10 cellular contexts compared by ENCODE assay signal in the genomic region with DNA sequence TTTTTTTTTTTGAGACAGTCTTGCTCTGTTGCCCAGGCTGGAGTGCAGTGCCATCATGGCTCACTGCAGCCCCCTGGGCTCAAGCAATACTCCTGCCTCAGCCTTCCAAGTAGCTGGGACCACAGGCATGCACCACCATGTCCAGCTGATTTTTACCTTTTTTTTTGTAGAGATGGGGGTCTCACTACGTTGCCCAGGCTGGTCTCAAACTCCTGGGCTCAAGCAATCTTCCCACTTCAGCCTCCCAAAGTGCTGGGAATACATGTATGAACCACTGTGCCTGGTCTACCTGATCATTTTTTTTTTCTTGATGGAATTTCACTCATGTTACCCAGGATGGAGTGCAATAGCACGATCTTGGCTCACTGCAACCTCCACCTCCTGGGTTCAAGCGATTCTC. TPM values are rescaled to one million over a fixed set of nuclear protein-coding genes. Genes with fewer than 3 reads are reported as not detected.
DNase-seq lines count a peak whose midpoint lies in the region; ATAC-seq, FAIRE-seq and TF ChIP-seq lines count a peak whose summit lies in the region.
"Not testable (repeated sequence)": the region's sequence is repeated elsewhere in the genome, so short reads cannot be mapped to it uniquely, and the experiment has no call there.
"Had no signal": no experiment of that assay in that cellular context is flagged by ENCODE, and none has a peak within 500 bp of the region (broad histone marks: within the 10 kb centered on the region; RNA-seq: fewer than 3 reads in every experiment).

No MANE protein-coding gene starts in this region.

- not testable (repeated sequence) for FAIRE-seq in K562 (lab: Jason Lieb, UNC); HepG2 (lab: Jason Lieb, UNC)

- not testable (repeated sequence) for H3K79me2 ChIP-seq in K562 (ENCODE audit: control insufficient read depth, insufficient read depth, low read length); HepG2 (ENCODE audit: insufficient read depth, low read length)

- DNase-seq in RWPE1 (ENCODE audit: low spot score); WTC11 (ENCODE audit: low spot score); activated CD4-positive, alpha-beta T cell treated with anti-CD3 and anti-CD28 coated beads, Interleukin-2, amount 10 ng/mL, durations not matched to agents 7 days and 5 days; K562 (ENCODE audit: extremely low read depth in 1 of 4, low spot score in 3 of 4); HepG2 (ENCODE audit: low spot score): not testable (repeated sequence)

- not testable (repeated sequence) for H3K4me3 ChIP-seq in HEK293 (ENCODE audit: low read depth, low read length); K562; HepG2 (replicated peaks in 1 of 3; ENCODE audit: insufficient read depth in 1 of 3, low read depth in 2 of 3, low read length in 3 of 3)

- not testable (repeated sequence) for H3K9me3 ChIP-seq in HEK293 (ENCODE audit: control insufficient read depth, insufficient read depth, low read depth, low read length); K562 (replicated peaks; ENCODE audit: control insufficient read depth, insufficient read depth, low read depth, low read length); HepG2 (ENCODE audit: low read length)

- POLR2A ChIA-PET in HEK293 (lab: Yijun Ruan, JAX) (interaction anchor here (0.7 to 1.0 kb wide), 3 partner anchors 16 to 147 kb away, joined by 3 read pairs; no protein-coding TSS in a partner anchor), K562 (lab: Yijun Ruan, JAX) (interaction anchor here (1.1 to 2.4 kb wide), 3 partner anchors 14 to 31 kb away, joined by 3 to 9 read pairs (median 4); partner anchors contain the start of gene TOP2A)
- POLR2A ChIA-PET in RWPE1 (lab: Yijun Ruan, JAX; ENCODE audit: low non-redundant PET); WTC11 (lab: Charles Lee); activated CD4-positive, alpha-beta T cell treated with anti-CD3 and anti-CD28 coated beads, Interleukin-2, amount 10 ng/mL, durations not matched to agents 7 days and 5 days (lab: Charles Lee); HepG2 (lab: Yijun Ruan, JAX): not testable (repeated sequence)

- H3K9ac ChIP-seq in K562 (ENCODE audit: insufficient read depth in 1 of 2, low read depth in 2 of 2, low read length in 2 of 2); HepG2 (ENCODE audit: insufficient read depth, low read depth, low read length): not testable (repeated sequence)

- not testable (repeated sequence) for TF ChIP-seq RAD21 in K562 (CRISPR knock-in tag; conservative IDR thresholded peaks at IDR 0.05 in 1 of 2, IDR thresholded peaks at IDR 0.05 in 1 of 2); HepG2 (CRISPR knock-in tag; IDR thresholded peaks at IDR 0.05)

- H3K27me3 Mint-ChIP-seq in WTC11 (ENCODE audit: low read depth); activated CD4-positive, alpha-beta T cell treated with anti-CD3 and anti-CD28 coated beads, Interleukin-2, amount 10 ng/mL, durations not matched to agents 7 days and 5 days: not testable (repeated sequence)

- H3K4me1 ChIP-seq in HEK293 (ENCODE audit: control insufficient read depth, insufficient read depth, low read length); K562 (replicated peaks in 1 of 2; ENCODE audit: control insufficient read depth in 2 of 2, insufficient read depth in 2 of 2, low read length in 2 of 2); HepG2 (ENCODE audit: insufficient read depth, low read length): not testable (repeated sequence)

- H3K9me3 Mint-ChIP-seq in WTC11; activated CD4-positive, alpha-beta T cell treated with anti-CD3 and anti-CD28 coated beads, Interleukin-2, amount 10 ng/mL, durations not matched to agents 7 days and 5 days: not testable (repeated sequence)

- not testable (repeated sequence) for H3K4me1 Mint-ChIP-seq in WTC11; activated CD4-positive, alpha-beta T cell treated with anti-CD3 and anti-CD28 coated beads, Interleukin-2, amount 10 ng/mL, durations not matched to agents 7 days and 5 days

- H4K20me1 ChIP-seq in K562 (replicated peaks; ENCODE audit: control insufficient read depth, insufficient read depth, low read length); HepG2 (ENCODE audit: insufficient read depth, low read length): not testable (repeated sequence)

- CTCF ChIA-PET in HEK293 (lab: Yijun Ruan, JAX); K562 (lab: Yijun Ruan, JAX; ENCODE audit: low intra/inter-chr PET ratio); HepG2 (lab: Yijun Ruan, JAX; ENCODE audit: low intra/inter-chr PET ratio, low total read pairs): not testable (repeated sequence)
- CTCF ChIA-PET in RWPE1 (lab: Yijun Ruan, JAX) (interaction anchor here (0.6 kb wide), 1 partner anchor 63 kb away, joined by 3 read pairs; no protein-coding TSS in a partner anchor), WTC11 (lab: Charles Lee) (interaction anchor here (1.0 to 1.9 kb wide), 3 partner anchors 22 to 147 kb away, joined by 3 to 6 read pairs (median 5); partner anchors contain the start of gene GJD3)
- CTCF ChIA-PET in activated CD4-positive, alpha-beta T cell treated with anti-CD3 and anti-CD28 coated beads, Interleukin-2, amount 10 ng/mL, durations not matched to agents 7 days and 5 days (lab: Charles Lee): interaction anchor here (1.0 kb wide), 1 partner anchor 18 kb away, joined by 3 read pairs; no protein-coding TSS in a partner anchor

- not testable (repeated sequence) for H3K27ac ChIP-seq in HEK293 (ENCODE audit: extremely low read depth, low read depth, low read length); K562 (ENCODE audit: extremely low read depth, low read depth, low read length); HepG2 (ENCODE audit: extremely low read length, insufficient read depth, low read length)
- H3K27ac ChIP-seq in RWPE1: peak overlapping the region; percentile 47

- H3K36me3 Mint-ChIP-seq in WTC11: peaks cover 51% of the 10 kb centered on the region
- H3K36me3 Mint-ChIP-seq in activated CD4-positive, alpha-beta T cell treated with anti-CD3 and anti-CD28 coated beads, Interleukin-2, amount 10 ng/mL, durations not matched to agents 7 days and 5 days (ENCODE audit: low read depth): peaks cover 41% of the 10 kb centered on the region

- not testable (repeated sequence) for BruUV-seq in K562 (replicated peaks; lab: Mats Ljungman, UMichigan); HepG2 (replicated peaks; lab: Mats Ljungman, UMichigan)

- TF ChIP-seq POLR2A in K562 (conservative IDR thresholded peaks at IDR 0.05): peak; percentile 28; the same call in 1 of the 2 replicates
- not testable (repeated sequence) for TF ChIP-seq POLR2A in HepG2 (IDR thresholded peaks at IDR 0.05; ENCODE audit: insufficient read depth in 1 of 2, low read depth in 2 of 2, low read length in 2 of 2)

- ATAC-seq in WTC11, K562: not testable (repeated sequence)
- ATAC-seq in HepG2: 0 out of 3 replicates have a peak, but pooled peaks have one; percentile 19

- H3K4me2 ChIP-seq in K562 (ENCODE audit: insufficient read depth, low read length); HepG2 (ENCODE audit: low read depth, low read length): not testable (repeated sequence)

- WGBS in K562 (ENCODE audit: insufficient coverage, low coverage, missing lambda C conversion rate): 89% methylated on average over 3 of the region's 3 CpGs
- WGBS in HepG2 (ENCODE audit: low lambda C conversion rate): 97% methylated on average over 3 of the region's 3 CpGs

- intact Hi-C loops in K562 (cut with micrococcal nuclease); HepG2 (cut with micrococcal nuclease; ENCODE audit: unreplicated experiment): not testable (repeated sequence)

- H3K4me3 Mint-ChIP-seq in WTC11; activated CD4-positive, alpha-beta T cell treated with anti-CD3 and anti-CD28 coated beads, Interleukin-2, amount 10 ng/mL, durations not matched to agents 7 days and 5 days: not testable (repeated sequence)

- not testable (repeated sequence) for H3K27ac Mint-ChIP-seq in WTC11
- H3K27ac Mint-ChIP-seq in activated CD4-positive, alpha-beta T cell treated with anti-CD3 and anti-CD28 coated beads, Interleukin-2, amount 10 ng/mL, durations not matched to agents 7 days and 5 days: peak overlapping the region; percentile 46

- H2AFZ ChIP-seq in K562 (ENCODE audit: low read depth, low read length); HepG2 (ENCODE audit: low read length): not testable (repeated sequence)

- H3K36me3 ChIP-seq in HEK293 (ENCODE audit: control insufficient read depth in 2 of 2, insufficient read depth in 1 of 2, low read length in 2 of 2) (peaks cover 55 to 76% of the 10 kb centered on the region in 2 experiments), K562 (ENCODE audit: control insufficient read depth, insufficient read depth, low read length) (peaks cover 42% of the 10 kb centered on the region), HepG2 (replicated peaks in 1 of 2; ENCODE audit: control insufficient read depth in 1 of 2, insufficient read depth in 2 of 2, low read length in 2 of 2) (peaks cover 7 to 35% of the 10 kb centered on the region in 2 experiments)

- TF ChIP-seq CTCF in HEK293 (tag by site-specific recombination; IDR thresholded peaks at IDR 0.05); RWPE1 (conservative IDR thresholded peaks at IDR 0.05; ENCODE audit: low read depth); WTC11 (IDR thresholded peaks at IDR 0.05); K562 (IDR thresholded peaks at IDR 0.05 in 2 of 3, conservative IDR thresholded peaks at IDR 0.05 in 1 of 3; ENCODE audit: insufficient read depth in 2 of 3, low read depth in 1 of 3, low read length in 3 of 3); HepG2 (CRISPR knock-in tag; IDR thresholded peaks at IDR 0.05): not testable (repeated sequence)

- not testable (repeated sequence) for H3K9me1 ChIP-seq in K562 (ENCODE audit: control insufficient read depth, insufficient read depth, low read length)

- TF ChIP-seq EP300 in K562 (IDR thresholded peaks at IDR 0.05; ENCODE audit: low read length); HepG2 (IDR thresholded peaks at IDR 0.05; ENCODE audit: low read depth in 2 of 2, low read length in 2 of 2); HepG2 (CRISPR knock-in tag; IDR thresholded peaks at IDR 0.05; ENCODE audit: borderline replicate concordance): not testable (repeated sequence)

- not testable (repeated sequence) for H3K27me3 ChIP-seq in K562 (ENCODE audit: control insufficient read depth in 2 of 2, insufficient read depth in 2 of 2, low read length in 2 of 2); HepG2 (ENCODE audit: control insufficient read depth in 1 of 2, insufficient read depth in 2 of 2, low read length in 2 of 2)

- in situ Hi-C loops in K562 (cut with MboI); HepG2 (cut with HindIII; ENCODE audit: extremely low pct_ligation_motif_present, low pct_unique_long_range_greater_than_20kb): not testable (repeated sequence)

RNA-seq across cellular contexts. Expression of gene GJD3, which starts 22.0 kb away (rescaled TPM):
- 1.4 to 2.3 TPM (median 2.0 TPM) in 3 replicates for total RNA-seq in WTC11 (2021)
- total RNA-seq in activated CD4-positive, alpha-beta T cell treated with anti-CD3 and anti-CD28 coated beads, Interleukin-2, amount 10 ng/mL, durations not matched to agents 7 days and 5 days: under 1 TPM in 1 of 2 experiments, not detected in 1; 0.22 TPM
- not detected in 2 replicates for total RNA-seq in K562 (2011; cell fraction: chromatin; rRNA removed; ENCODE audit: low replicate concordance)
- 0.50 and 0.66 TPM in 2 replicates for total RNA-seq in K562 (2011; cell fraction: nucleolus; rRNA removed)
- not detected in 2 replicates for total RNA-seq in K562 (2011; cell fraction: nucleoplasm; rRNA removed)
- total RNA-seq in K562 (2014; rRNA removed): not detected in 2 replicates
- total RNA-seq in K562 (2014; rRNA removed; fragmentation: Illumina TruSeq; extraction: Trizol): not detected in 2 replicates
- not detected in 2 replicates for total RNA-seq in K562 (2015; rRNA removed; fragmentation: Illumina TruSeq; extraction: Trizol)
- 0.38 TPM in 1 of 2 replicates, not detected in the other for total RNA-seq in K562 (2021)
- polyA plus RNA-seq in K562 (2011; rRNA removed): not detected in 2 replicates
- 0.24 TPM in 1 of 2 replicates, not detected in the other for polyA plus RNA-seq in K562 (2011; cell fraction: cytosol; rRNA removed)
- not detected in 2 replicates for polyA plus RNA-seq in K562 (2011; cell fraction: nucleus; rRNA removed)
- polyA plus RNA-seq in K562 (2012): 0.46 and 2.9 TPM in 2 replicates
- polyA plus RNA-seq in K562 (2014; fragmentation: Illumina TruSeq; extraction: Trizol): not detected in 2 replicates
- not detected for polyA plus RNA-seq in K562 (2014; fragmentation: Nextera tagmentation; extraction: Ambion mirVana)
- polyA plus RNA-seq in K562 (2014; rRNA removed): 0.17 TPM in 1 of 2 replicates, not detected in the other
- not detected in 2 replicates for polyA minus RNA-seq in K562 (2011; rRNA and poly(A)+ RNA removed)
- not detected in 2 replicates for polyA minus RNA-seq in K562 (2011; cell fraction: cytosol; rRNA and poly(A)+ RNA removed)
- polyA minus RNA-seq in K562 (2011; cell fraction: nucleus; rRNA and poly(A)+ RNA removed): 1.2 TPM in 1 of 2 replicates, not detected in the other
- not detected in 2 replicates for total RNA-seq in HepG2 (2016; rRNA removed; fragmentation: Illumina TruSeq; extraction: Trizol)
- not detected in 2 replicates for total RNA-seq in HepG2 (2016; cell fraction: cytosol; rRNA removed; fragmentation: Illumina TruSeq; extraction: Trizol; ENCODE audit: low read depth)
- total RNA-seq in HepG2 (2016; cell fraction: insoluble cytoplasmic fraction; rRNA removed; fragmentation: Illumina TruSeq; extraction: Trizol): not detected in 2 replicates
- not detected in 2 replicates for total RNA-seq in HepG2 (2016; cell fraction: membrane; rRNA removed; fragmentation: Illumina TruSeq; extraction: Trizol)
- not detected in 2 replicates for total RNA-seq in HepG2 (2016; cell fraction: nucleus; rRNA removed; fragmentation: Illumina TruSeq; extraction: Trizol)
- not detected in 2 replicates for polyA plus RNA-seq in HepG2 (2011; rRNA removed)
- not detected in 2 replicates for polyA plus RNA-seq in HepG2 (2011; cell fraction: cytosol; rRNA removed)
- not detected in 2 replicates for polyA plus RNA-seq in HepG2 (2011; cell fraction: nucleus; rRNA removed)
- not detected in 2 replicates for polyA plus RNA-seq in HepG2 (2012)
- polyA plus RNA-seq in HepG2 (2016; cell fraction: cytosol; fragmentation: Illumina TruSeq; extraction: Trizol; ENCODE audit: low read depth): not detected in 2 replicates
- not detected in 2 replicates for polyA plus RNA-seq in HepG2 (2016; cell fraction: insoluble cytoplasmic fraction; fragmentation: Illumina TruSeq; extraction: Trizol; ENCODE audit: low read depth)
- not detected in 2 replicates for polyA plus RNA-seq in HepG2 (2016; cell fraction: membrane; fragmentation: Illumina TruSeq; extraction: Trizol; ENCODE audit: low read depth)
- not detected in 2 replicates for polyA plus RNA-seq in HepG2 (2016; cell fraction: nucleus; fragmentation: Illumina TruSeq; extraction: Trizol; ENCODE audit: insufficient read depth, low read depth)
- polyA minus RNA-seq in HepG2 (2011; rRNA and poly(A)+ RNA removed; ENCODE audit: low replicate concordance): not detected in 2 replicates
- polyA minus RNA-seq in HepG2 (2011; cell fraction: cytosol; rRNA and poly(A)+ RNA removed): not detected in 2 replicates
- polyA minus RNA-seq in HepG2 (2011; cell fraction: nucleus; rRNA and poly(A)+ RNA removed): not detected in 2 replicates
- total RNA-seq: A673; CD4-positive, alpha-beta memory T cell; CD4-positive, CD25-positive, alpha-beta regulatory T cell had no signal
- polyA plus RNA-seq: CD14-positive monocyte; CD4-positive, alpha-beta memory T cell; CD4-positive, CD25-positive, alpha-beta regulatory T cell had no signal

RNA-seq across cellular contexts. Expression of gene TOP2A, which starts 31.1 kb away (rescaled TPM):
- total RNA-seq in WTC11 (2021) (273 to 307 TPM (median 292 TPM) in 3 replicates), K562 (2014; rRNA removed) (131 and 133 TPM in 2 replicates), K562 (2014; rRNA removed; fragmentation: Illumina TruSeq; extraction: Trizol) (335 and 375 TPM in 2 replicates), K562 (2015; rRNA removed; fragmentation: Illumina TruSeq; extraction: Trizol) (257 and 281 TPM in 2 replicates), K562 (2021) (266 and 282 TPM in 2 replicates), HepG2 (2016; rRNA removed; fragmentation: Illumina TruSeq; extraction: Trizol) (327 and 614 TPM in 2 replicates)
- 100 to 1,000 TPM; 504 to 522 TPM for total RNA-seq in activated CD4-positive, alpha-beta T cell treated with anti-CD3 and anti-CD28 coated beads, Interleukin-2, amount 10 ng/mL, durations not matched to agents 7 days and 5 days
- 65.1 and 280 TPM in 2 replicates for total RNA-seq in K562 (2011; cell fraction: chromatin; rRNA removed; ENCODE audit: low replicate concordance)
- 39.0 and 56.5 TPM in 2 replicates for total RNA-seq in K562 (2011; cell fraction: nucleolus; rRNA removed)
- total RNA-seq in K562 (2011; cell fraction: nucleoplasm; rRNA removed): 105 and 126 TPM in 2 replicates
- polyA plus RNA-seq in K562 (2011; rRNA removed) (150 and 347 TPM in 2 replicates), K562 (2014; fragmentation: Illumina TruSeq; extraction: Trizol) (204 and 233 TPM in 2 replicates), K562 (2014; fragmentation: Nextera tagmentation; extraction: Ambion mirVana) (100 to 1,000 TPM; 175 to 259 TPM), K562 (2014; rRNA removed) (163 and 185 TPM in 2 replicates), HepG2 (2011; rRNA removed) (52.7 and 108 TPM in 2 replicates)
- polyA plus RNA-seq in K562 (2011; cell fraction: cytosol; rRNA removed): 39.7 and 72.0 TPM in 2 replicates
- polyA plus RNA-seq in K562 (2011; cell fraction: nucleus; rRNA removed): 94.7 and 101 TPM in 2 replicates
- polyA plus RNA-seq in K562 (2012): 250 and 293 TPM in 2 replicates
- polyA minus RNA-seq in K562 (2011; rRNA and poly(A)+ RNA removed): 222 and 350 TPM in 2 replicates
- polyA minus RNA-seq in K562 (2011; cell fraction: cytosol; rRNA and poly(A)+ RNA removed): 60.8 and 128 TPM in 2 replicates
- 61.9 and 96.7 TPM in 2 replicates for polyA minus RNA-seq in K562 (2011; cell fraction: nucleus; rRNA and poly(A)+ RNA removed)
- 35.7 and 38.5 TPM in 2 replicates for total RNA-seq in HepG2 (2016; cell fraction: cytosol; rRNA removed; fragmentation: Illumina TruSeq; extraction: Trizol; ENCODE audit: low read depth)
- total RNA-seq in HepG2 (2016; cell fraction: insoluble cytoplasmic fraction; rRNA removed; fragmentation: Illumina TruSeq; extraction: Trizol): 330 and 598 TPM in 2 replicates
- 112 and 128 TPM in 2 replicates for total RNA-seq in HepG2 (2016; cell fraction: membrane; rRNA removed; fragmentation: Illumina TruSeq; extraction: Trizol)
- 262 and 265 TPM in 2 replicates for total RNA-seq in HepG2 (2016; cell fraction: nucleus; rRNA removed; fragmentation: Illumina TruSeq; extraction: Trizol)
- 35.8 and 39.5 TPM in 2 replicates for polyA plus RNA-seq in HepG2 (2011; cell fraction: cytosol; rRNA removed)
- 38.5 and 46.3 TPM in 2 replicates for polyA plus RNA-seq in HepG2 (2011; cell fraction: nucleus; rRNA removed)
- polyA plus RNA-seq in HepG2 (2012): 78.9 and 178 TPM in 2 replicates
- 13.7 and 16.7 TPM in 2 replicates for polyA plus RNA-seq in HepG2 (2016; cell fraction: cytosol; fragmentation: Illumina TruSeq; extraction: Trizol; ENCODE audit: low read depth)
- polyA plus RNA-seq in HepG2 (2016; cell fraction: insoluble cytoplasmic fraction; fragmentation: Illumina TruSeq; extraction: Trizol; ENCODE audit: low read depth): 406 and 447 TPM in 2 replicates
- 56.7 and 60.4 TPM in 2 replicates for polyA plus RNA-seq in HepG2 (2016; cell fraction: membrane; fragmentation: Illumina TruSeq; extraction: Trizol; ENCODE audit: low read depth)
- polyA plus RNA-seq in HepG2 (2016; cell fraction: nucleus; fragmentation: Illumina TruSeq; extraction: Trizol; ENCODE audit: insufficient read depth, low read depth): 324 and 347 TPM in 2 replicates
- polyA minus RNA-seq in HepG2 (2011; rRNA and poly(A)+ RNA removed; ENCODE audit: low replicate concordance): 29.3 and 72.8 TPM in 2 replicates
- 58.4 and 82.8 TPM in 2 replicates for polyA minus RNA-seq in HepG2 (2011; cell fraction: cytosol; rRNA and poly(A)+ RNA removed)
- polyA minus RNA-seq in HepG2 (2011; cell fraction: nucleus; rRNA and poly(A)+ RNA removed): 83.2 and 96.0 TPM in 2 replicates

RNA-seq across cellular contexts. Expression of gene IGFBP4, which starts 56.7 kb away (rescaled TPM):
- total RNA-seq in WTC11 (2021) (155 to 172 TPM (median 162 TPM) in 3 replicates), K562 (2014; rRNA removed) (17.8 and 18.6 TPM in 2 replicates), K562 (2014; rRNA removed; fragmentation: Illumina TruSeq; extraction: Trizol) (18.1 and 18.3 TPM in 2 replicates), K562 (2015; rRNA removed; fragmentation: Illumina TruSeq; extraction: Trizol) (12.0 and 12.6 TPM in 2 replicates), K562 (2021) (87.6 and 99.8 TPM in 2 replicates), HepG2 (2016; rRNA removed; fragmentation: Illumina TruSeq; extraction: Trizol) (4.1 and 4.9 TPM in 2 replicates)
- 10 to 100 TPM; 65.2 to 67.9 TPM for total RNA-seq in activated CD4-positive, alpha-beta T cell treated with anti-CD3 and anti-CD28 coated beads, Interleukin-2, amount 10 ng/mL, durations not matched to agents 7 days and 5 days
- 53.3 and 148 TPM in 2 replicates for total RNA-seq in K562 (2011; cell fraction: chromatin; rRNA removed; ENCODE audit: low replicate concordance)
- total RNA-seq in K562 (2011; cell fraction: nucleolus; rRNA removed): 159 and 208 TPM in 2 replicates
- total RNA-seq in K562 (2011; cell fraction: nucleoplasm; rRNA removed): 156 and 209 TPM in 2 replicates
- polyA plus RNA-seq in K562 (2011; rRNA removed) (47.2 and 98.1 TPM in 2 replicates), K562 (2014; fragmentation: Illumina TruSeq; extraction: Trizol) (46.6 and 64.4 TPM in 2 replicates), K562 (2014; fragmentation: Nextera tagmentation; extraction: Ambion mirVana) (10 to 100 TPM in 1 of 2 experiments, 1 to 10 TPM in 1; 8.8 to 10.8 TPM), K562 (2014; rRNA removed) (37.5 and 43.5 TPM in 2 replicates), HepG2 (2011; rRNA removed) (43.6 and 49.0 TPM in 2 replicates)
- polyA plus RNA-seq in K562 (2011; cell fraction: cytosol; rRNA removed): 47.0 and 129 TPM in 2 replicates
- 23.9 and 76.5 TPM in 2 replicates for polyA plus RNA-seq in K562 (2011; cell fraction: nucleus; rRNA removed)
- 64.1 and 158 TPM in 2 replicates for polyA plus RNA-seq in K562 (2012)
- 39.8 and 98.7 TPM in 2 replicates for polyA minus RNA-seq in K562 (2011; rRNA and poly(A)+ RNA removed)
- polyA minus RNA-seq in K562 (2011; cell fraction: cytosol; rRNA and poly(A)+ RNA removed): 51.3 and 106 TPM in 2 replicates
- 11.2 and 17.0 TPM in 2 replicates for polyA minus RNA-seq in K562 (2011; cell fraction: nucleus; rRNA and poly(A)+ RNA removed)
- 3.4 and 4.0 TPM in 2 replicates for total RNA-seq in HepG2 (2016; cell fraction: cytosol; rRNA removed; fragmentation: Illumina TruSeq; extraction: Trizol; ENCODE audit: low read depth)
- total RNA-seq in HepG2 (2016; cell fraction: insoluble cytoplasmic fraction; rRNA removed; fragmentation: Illumina TruSeq; extraction: Trizol): 3.5 and 4.8 TPM in 2 replicates
- total RNA-seq in HepG2 (2016; cell fraction: membrane; rRNA removed; fragmentation: Illumina TruSeq; extraction: Trizol): 10.9 and 13.2 TPM in 2 replicates
- total RNA-seq in HepG2 (2016; cell fraction: nucleus; rRNA removed; fragmentation: Illumina TruSeq; extraction: Trizol): 10.1 and 10.9 TPM in 2 replicates
- 42.1 and 55.6 TPM in 2 replicates for polyA plus RNA-seq in HepG2 (2011; cell fraction: cytosol; rRNA removed)
- polyA plus RNA-seq in HepG2 (2011; cell fraction: nucleus; rRNA removed): 26.0 and 26.1 TPM in 2 replicates
- polyA plus RNA-seq in HepG2 (2012): 23.1 and 40.9 TPM in 2 replicates
- polyA plus RNA-seq in HepG2 (2016; cell fraction: cytosol; fragmentation: Illumina TruSeq; extraction: Trizol; ENCODE audit: low read depth): 11.4 and 15.1 TPM in 2 replicates
- 10.4 and 12.4 TPM in 2 replicates for polyA plus RNA-seq in HepG2 (2016; cell fraction: insoluble cytoplasmic fraction; fragmentation: Illumina TruSeq; extraction: Trizol; ENCODE audit: low read depth)
- 18.8 and 25.1 TPM in 2 replicates for polyA plus RNA-seq in HepG2 (2016; cell fraction: membrane; fragmentation: Illumina TruSeq; extraction: Trizol; ENCODE audit: low read depth)
- polyA plus RNA-seq in HepG2 (2016; cell fraction: nucleus; fragmentation: Illumina TruSeq; extraction: Trizol; ENCODE audit: insufficient read depth, low read depth): 24.8 and 29.0 TPM in 2 replicates
- 0.19 and 99.5 TPM in 2 replicates for polyA minus RNA-seq in HepG2 (2011; rRNA and poly(A)+ RNA removed; ENCODE audit: low replicate concordance)
- polyA minus RNA-seq in HepG2 (2011; cell fraction: cytosol; rRNA and poly(A)+ RNA removed): 36.8 and 40.1 TPM in 2 replicates
- polyA minus RNA-seq in HepG2 (2011; cell fraction: nucleus; rRNA and poly(A)+ RNA removed): 12.3 and 12.9 TPM in 2 replicates
